ENCODE assay signal across 14 cellular contexts in genomic region chr5:138605254-138605972, GRCh38. TPM values are rescaled to one million over a fixed set of nuclear protein-coding genes. Genes with fewer than 3 reads are reported as not detected.
A peak's percentile ranks its signal among the peaks of the same experiment; 100 is the strongest.
DNase-seq lines count a peak whose midpoint lies in the region; ATAC-seq, FAIRE-seq and TF ChIP-seq lines count a peak whose summit lies in the region.
"Had no signal": no experiment of that assay in that cellular context is flagged by ENCODE, and none has a peak within 500 bp of the region (broad histone marks: within the 10 kb centered on the region; RNA-seq: fewer than 3 reads in every experiment).

No MANE protein-coding gene starts in this region.

- H3K4me3 ChIP-seq in bronchial epithelial cell (ENCODE audit: low read depth, low read length) = no peak overlapping the region
- H3K4me3 ChIP-seq: gastrocnemius medialis had no signal

- no peaks in the 10 kb centered on the region for H3K36me3 Mint-ChIP-seq in activated CD4-positive, alpha-beta T cell treated with anti-CD3 and anti-CD28 coated beads for 36 hours (ENCODE audit: low read depth)
- H3K36me3 Mint-ChIP-seq: CD4-positive, CD25-positive, alpha-beta regulatory T cell had no signal

- peaks cover 25% of the 10 kb centered on the region for H3K4me1 Mint-ChIP-seq in activated CD4-positive, alpha-beta T cell treated with anti-CD3 and anti-CD28 coated beads for 36 hours

- FAIRE-seq in bronchial epithelial cell (lab: Jason Lieb, UNC) = peak; percentile 23
- FAIRE-seq: astrocyte had no signal

- POLR2A ChIA-PET in activated CD4-positive, alpha-beta T cell treated with anti-CD3 and anti-CD28 coated beads for 36 hours (lab: Charles Lee) = no interaction called here

- H3K4me3 Mint-ChIP-seq in activated CD4-positive, alpha-beta T cell treated with anti-CD3 and anti-CD28 coated beads for 36 hours = no peak overlapping the region
- H3K4me3 Mint-ChIP-seq: activated B cell treated with CpG ODN at 0.5 μM for 24 hours; CD4-positive, CD25-positive, alpha-beta regulatory T cell; HFFc6 had no signal

- H3K27ac Mint-ChIP-seq in activated CD4-positive, alpha-beta T cell treated with anti-CD3 and anti-CD28 coated beads for 36 hours = no peak overlapping the region
- H3K27ac Mint-ChIP-seq: activated B cell treated with CpG ODN at 0.5 μM for 24 hours; CD4-positive, CD25-positive, alpha-beta regulatory T cell; HFFc6 had no signal

- peaks cover 44% of the 10 kb centered on the region for H3K27me3 Mint-ChIP-seq in activated CD4-positive, alpha-beta T cell treated with anti-CD3 and anti-CD28 coated beads for 36 hours

- no peak for TF ChIP-seq CTCF in bronchial epithelial cell (IDR thresholded peaks at IDR 0.05; ENCODE audit: insufficient read depth, low read length, severe bottlenecking)

- H3K9me3 Mint-ChIP-seq in activated CD4-positive, alpha-beta T cell treated with anti-CD3 and anti-CD28 coated beads for 36 hours (ENCODE audit: low read depth) = no peaks in the 10 kb centered on the region
- H3K9me3 Mint-ChIP-seq: activated B cell treated with CpG ODN at 0.5 μM for 24 hours, HFFc6 had no signal

- no peaks in the 10 kb centered on the region for H3K27me3 ChIP-seq in bronchial epithelial cell (ENCODE audit: control insufficient read depth, insufficient read depth, low read length)

- DNase-seq in COLO668 (lab: John Stamatoyannopoulos, UW; ENCODE audit: unreplicated experiment) (peak; percentile 2), bronchial epithelial cell (ENCODE audit: low read depth) (no peak), globus pallidus (ENCODE audit: low spot score) (no peak), HuH-7.5 (ENCODE audit: low spot score) (no peak), AML-193 (lab: John Stamatoyannopoulos, UW) (no peak)
- no peak for DNase-seq in activated CD4-positive, alpha-beta T cell treated with anti-CD3 and anti-CD28 coated beads for 36 hours
- DNase-seq: activated B cell treated with CpG ODN at 0.5 μM for 24 hours; CD4-positive, CD25-positive, alpha-beta regulatory T cell; gastrocnemius medialis; HFFc6; NCI-H226 had no signal

- CTCF ChIA-PET in activated CD4-positive, alpha-beta T cell treated with anti-CD3 and anti-CD28 coated beads for 36 hours (lab: Charles Lee) = interaction anchor here (0.6 to 2.5 kb wide), 5 partner anchors 21 to 1170 kb away, joined by 3 to 8 read pairs (median 3); no protein-coding TSS in a partner anchor

- ATAC-seq in GM19324 (IDR thresholded peaks at IDR 0.05; ENCODE audit: low FRiP score, unreplicated experiment) (peak; percentile 79), HG03097 (IDR thresholded peaks at IDR 0.05; ENCODE audit: low FRiP score, unreplicated experiment) (peak; percentile 64)
- no peak for ATAC-seq in activated CD4-positive, alpha-beta T cell treated with anti-CD3 and anti-CD28 coated beads for 36 hours
- ATAC-seq: gastrocnemius medialis had no signal

- no peaks in the 10 kb centered on the region for H3K36me3 ChIP-seq in bronchial epithelial cell (ENCODE audit: control insufficient read depth, insufficient read depth, low read length)
- H3K36me3 ChIP-seq: gastrocnemius medialis had no signal

- intact Hi-C loops in activated CD4-positive, alpha-beta T cell treated with anti-CD3 and anti-CD28 coated beads for 36 hours (cut with DNase I, micrococcal nuclease) = no loop called here

RNA-seq across cellular contexts. Expression of gene HSPA9, which starts 30.2 kb away (rescaled TPM):
- 820 and 1,205 TPM in 2 replicates for total RNA-seq in bronchial epithelial cell
- 100 to 1,000 TPM; 431 to 466 TPM for total RNA-seq in activated CD4-positive, alpha-beta T cell treated with anti-CD3 and anti-CD28 coated beads for 36 hours
